ENCODE assay signal across 8 cellular contexts in genomic region chr5:141691867-141692532, GRCh38. TPM values are rescaled to one million over a fixed set of nuclear protein-coding genes. Genes with fewer than 3 reads are reported as not detected.
A peak's percentile ranks its signal among the peaks of the same experiment; 100 is the strongest.
DNase-seq lines count a peak whose midpoint lies in the region; ATAC-seq and TF ChIP-seq lines count a peak whose summit lies in the region.

No MANE protein-coding gene starts in this region.

- H3K9me3 ChIP-seq in SK-N-MC (ENCODE audit: low read depth, low read length) = no peaks in the 10 kb centered on the region

- no peaks in the 10 kb centered on the region for H3K9me3 Mint-ChIP-seq in activated naive CD4-positive, alpha-beta T cell treated with anti-CD3 and anti-CD28 coated beads, Interleukin-2, amount 10 ng/mL, durations not matched to agents 7 days and 5 days

- H3K4me3 Mint-ChIP-seq in activated naive CD4-positive, alpha-beta T cell treated with anti-CD3 and anti-CD28 coated beads, Interleukin-2, amount 10 ng/mL, durations not matched to agents 7 days and 5 days = peak overlapping the region; percentile 31

- TF ChIP-seq CTCF in omental fat pad (IDR thresholded peaks at IDR 0.05) = peak in 2 of 3 donors; percentile 45 to 97

- H3K27ac Mint-ChIP-seq in activated naive CD4-positive, alpha-beta T cell treated with anti-CD3 and anti-CD28 coated beads, Interleukin-2, amount 10 ng/mL, durations not matched to agents 7 days and 5 days = no peak overlapping the region

- CTCF ChIA-PET in activated naive CD4-positive, alpha-beta T cell treated with anti-CD3 and anti-CD28 coated beads, Interleukin-2, amount 10 ng/mL, durations not matched to agents 7 days and 5 days (lab: Charles Lee) = interaction anchor here (0.6 to 9.4 kb wide), 34 partner anchors 9 to 1007 kb away, joined by 3 to 157 read pairs (median 4); partner anchors contain the start of genes ARAP3, DELE1, GNPDA1 and PCDH1

- H3K4me3 ChIP-seq in SK-N-MC = peak overlapping the region; percentile 54

- no peaks in the 10 kb centered on the region for H3K36me3 ChIP-seq in SK-N-MC (ENCODE audit: insufficient read depth, low read length)

- peak; percentile 80 for ATAC-seq in GM21737 (IDR thresholded peaks at IDR 0.05; ENCODE audit: unreplicated experiment)
- peak; percentile 89 for ATAC-seq in omental fat pad (ENCODE audit: low FRiP score)

- peak; percentile 81 for DNase-seq in EH (ENCODE audit: low read depth)
- peak; percentile 72 to 81 for DNase-seq in Kasumi-1 (lab: John Stamatoyannopoulos, UW)
- no peak for DNase-seq in SK-N-MC (ENCODE audit: low read depth, low spot score)
- DNase-seq in activated naive CD4-positive, alpha-beta T cell treated with anti-CD3 and anti-CD28 coated beads, Interleukin-2, amount 10 ng/mL, durations not matched to agents 7 days and 5 days = peak; percentile 90
- peak; percentile 75 for DNase-seq in globus pallidus (ENCODE audit: low spot score)
- DNase-seq in omental fat pad (ENCODE audit: low spot score) = peak; percentile 82
- peak; percentile 94 for DNase-seq in superior temporal gyrus (ENCODE audit: extremely low spot score)

- H3K27ac ChIP-seq in SK-N-MC = no peak overlapping the region

- no peak overlapping the region for H3K9ac ChIP-seq in SK-N-MC (ENCODE audit: insufficient read length)

- H3K27me3 Mint-ChIP-seq in activated naive CD4-positive, alpha-beta T cell treated with anti-CD3 and anti-CD28 coated beads, Interleukin-2, amount 10 ng/mL, durations not matched to agents 7 days and 5 days = peaks cover 58% of the 10 kb centered on the region

- peaks cover 27% of the 10 kb centered on the region for H3K4me1 Mint-ChIP-seq in activated naive CD4-positive, alpha-beta T cell treated with anti-CD3 and anti-CD28 coated beads, Interleukin-2, amount 10 ng/mL, durations not matched to agents 7 days and 5 days

- H3K36me3 Mint-ChIP-seq in activated naive CD4-positive, alpha-beta T cell treated with anti-CD3 and anti-CD28 coated beads, Interleukin-2, amount 10 ng/mL, durations not matched to agents 7 days and 5 days = no peaks in the 10 kb centered on the region

RNA-seq across cellular contexts. Expression of gene ARAP3, which starts 10.0 kb away (rescaled TPM):
- total RNA-seq in omental fat pad = 10 to 100 TPM in 1 of 4 donors, 1 to 10 TPM in 3; 2.6 to 36.1 (median 9.1) TPM

RNA-seq across cellular contexts. Expression of gene FCHSD1, which starts 40.8 kb away (rescaled TPM):
- total RNA-seq in omental fat pad = 10 to 100 TPM; 11.2 to 19.7 (median 15.5) TPM

RNA-seq across cellular contexts. Expression of gene RELL2, which starts 55.2 kb away (rescaled TPM):
- 1 to 10 TPM; 1.0 to 4.3 (median 2.9) TPM for total RNA-seq in omental fat pad

RNA-seq across cellular contexts. Expression of gene HDAC3, which starts 55.4 kb away (rescaled TPM):
- 10 to 100 TPM; 31.5 to 50.6 (median 38.5) TPM for total RNA-seq in omental fat pad
